In genomic region chr20:5871720-5872410, GRCh38 we compare ENCODE assay signal across 1 cellular context.
TF ChIP-seq lines count a peak whose summit lies in the region.

No MANE protein-coding gene starts in this region.

TF ChIP-seq in GM23338, 12 proteins besides CTCF, POLR2A, EP300 and RAD21 (continued from another document):
- TF ChIP-seq ZNF462 (CRISPR knock-in tag; IDR thresholded peaks at IDR 0.05): no peak
- TF ChIP-seq REST (IDR thresholded peaks at IDR 0.05; ENCODE audit: unreplicated experiment): no peak
TF ChIP-seq in GM23338: peak in this region for 0.
